Comparison of ENCODE assay signal across 1 cellular context in the genomic region with DNA sequence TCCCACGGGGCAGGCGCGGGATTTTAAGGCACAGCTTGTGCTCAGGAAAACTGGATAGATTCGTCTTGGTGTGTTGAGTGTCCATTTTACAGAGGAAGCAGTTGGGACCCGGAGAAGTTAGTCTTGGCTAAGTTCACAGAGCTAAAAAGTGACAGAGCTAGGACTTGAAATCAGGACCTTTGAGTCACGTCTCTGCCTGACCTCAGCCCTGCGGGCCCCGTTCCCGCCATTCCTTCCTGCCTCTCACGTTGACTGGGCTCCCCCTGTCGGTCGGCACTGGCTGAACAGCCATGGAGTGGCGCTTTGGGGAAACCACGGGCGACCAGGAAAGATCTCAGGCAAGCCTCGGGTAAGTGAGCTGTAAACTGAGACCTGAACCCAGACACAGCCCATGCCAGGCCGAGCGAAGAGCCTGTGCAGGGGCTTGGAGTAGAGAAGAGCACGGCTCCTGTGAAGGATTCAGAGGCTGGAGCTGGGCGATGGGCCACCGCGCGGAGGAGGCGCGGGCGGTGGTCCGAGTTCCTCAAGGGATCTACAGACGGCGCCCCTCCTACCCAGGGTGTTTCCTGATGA.
TF ChIP-seq lines count a peak whose summit lies in the region.

No MANE protein-coding gene starts in this region.

TF ChIP-seq in HepG2, 621 proteins besides CTCF, POLR2A, EP300 and RAD21 (continued from another document and continues in another):
- no peak for TF ChIP-seq SKIL (CRISPR knock-in tag; IDR thresholded peaks at IDR 0.05; ENCODE audit: borderline replicate concordance)
- no peak for TF ChIP-seq ZNF724P (CRISPR knock-in tag; IDR thresholded peaks at IDR 0.05; ENCODE audit: borderline replicate concordance)
- TF ChIP-seq MED8 (CRISPR knock-in tag; IDR thresholded peaks at IDR 0.05; ENCODE audit: insufficient replicate concordance): no peak
- TF ChIP-seq PHF5A (CRISPR knock-in tag; IDR thresholded peaks at IDR 0.05; ENCODE audit: low read depth, unreplicated experiment): no peak
- TF ChIP-seq TFE3 (CRISPR knock-in tag; IDR thresholded peaks at IDR 0.05): no peak
- TF ChIP-seq, protein P1, sequence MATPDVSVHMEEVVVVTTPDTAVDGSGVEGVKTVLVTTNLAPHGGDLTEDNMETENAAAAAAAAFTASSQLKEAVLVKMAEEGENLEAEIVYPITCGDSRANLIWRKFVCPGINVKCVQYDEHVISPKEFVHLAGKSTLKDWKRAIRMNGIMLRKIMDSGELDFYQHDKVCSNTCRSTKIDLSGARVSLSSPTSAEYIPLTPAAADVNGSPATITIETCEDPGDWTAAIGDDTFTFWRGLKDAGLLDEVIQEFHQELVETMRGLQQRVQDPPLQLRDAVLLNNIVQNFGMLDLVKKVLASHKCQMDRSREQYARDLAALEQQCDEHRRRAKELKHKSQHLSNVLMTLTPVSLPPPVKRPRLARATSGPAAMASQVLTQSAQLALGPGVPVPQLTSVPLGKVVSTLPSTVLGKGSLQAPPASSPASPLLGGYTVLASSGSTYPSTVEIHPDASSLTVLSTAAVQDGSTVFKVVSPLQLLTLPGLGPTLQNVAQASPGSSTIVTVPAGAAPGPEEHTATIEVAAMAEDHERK (CRISPR knock-in tag; IDR thresholded peaks at IDR 0.05; ENCODE audit: low read depth): no peak
- no peak for TF ChIP-seq NAIF1 (CRISPR knock-in tag; IDR thresholded peaks at IDR 0.05; ENCODE audit: borderline replicate concordance)
- TF ChIP-seq ZNF800 (CRISPR knock-in tag; IDR thresholded peaks at IDR 0.05): no peak
- TF ChIP-seq ZNF333 (CRISPR knock-in tag; IDR thresholded peaks at IDR 0.05; ENCODE audit: borderline replicate concordance): no peak
- no peak for TF ChIP-seq MTA3 (CRISPR knock-in tag; IDR thresholded peaks at IDR 0.05)
- peak; percentile 79 for TF ChIP-seq YY1 (IDR thresholded peaks at IDR 0.05; ENCODE audit: insufficient read depth, insufficient replicate concordance, low read depth, low read length)
- no peak for TF ChIP-seq ZNF441 (CRISPR knock-in tag; IDR thresholded peaks at IDR 0.05; ENCODE audit: borderline replicate concordance)
- TF ChIP-seq XBP1 (CRISPR knock-in tag; IDR thresholded peaks at IDR 0.05): no peak
- TF ChIP-seq SRSF1 (optimal IDR thresholded peaks at IDR 0.05; ENCODE audit: low read depth, low read length): no peak
- no peak for TF ChIP-seq BRD4 (CRISPR knock-in tag; IDR thresholded peaks at IDR 0.05)
- TF ChIP-seq ZNF318 (CRISPR knock-in tag; IDR thresholded peaks at IDR 0.05): no peak
- TF ChIP-seq ZNF253 (CRISPR knock-in tag; IDR thresholded peaks at IDR 0.05; ENCODE audit: borderline replicate concordance): no peak
- no peak for TF ChIP-seq ZNF207 (IDR thresholded peaks at IDR 0.05; ENCODE audit: borderline replicate concordance)
- TF ChIP-seq IKZF4 (CRISPR knock-in tag; IDR thresholded peaks at IDR 0.05; ENCODE audit: borderline replicate concordance, low read depth, not compliant biosample characterization): no peak
- no peak for TF ChIP-seq EHMT2 (IDR thresholded peaks at IDR 0.05; ENCODE audit: borderline replicate concordance, low read depth, low read length)
- no peak for TF ChIP-seq SRY (CRISPR knock-in tag; IDR thresholded peaks at IDR 0.05)
- TF ChIP-seq, protein P2, sequence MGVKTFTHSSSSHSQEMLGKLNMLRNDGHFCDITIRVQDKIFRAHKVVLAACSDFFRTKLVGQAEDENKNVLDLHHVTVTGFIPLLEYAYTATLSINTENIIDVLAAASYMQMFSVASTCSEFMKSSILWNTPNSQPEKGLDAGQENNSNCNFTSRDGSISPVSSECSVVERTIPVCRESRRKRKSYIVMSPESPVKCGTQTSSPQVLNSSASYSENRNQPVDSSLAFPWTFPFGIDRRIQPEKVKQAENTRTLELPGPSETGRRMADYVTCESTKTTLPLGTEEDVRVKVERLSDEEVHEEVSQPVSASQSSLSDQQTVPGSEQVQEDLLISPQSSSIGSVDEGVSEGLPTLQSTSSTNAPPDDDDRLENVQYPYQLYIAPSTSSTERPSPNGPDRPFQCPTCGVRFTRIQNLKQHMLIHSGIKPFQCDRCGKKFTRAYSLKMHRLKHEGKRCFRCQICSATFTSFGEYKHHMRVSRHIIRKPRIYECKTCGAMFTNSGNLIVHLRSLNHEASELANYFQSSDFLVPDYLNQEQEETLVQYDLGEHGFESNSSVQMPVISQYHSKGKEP (CRISPR knock-in tag; IDR thresholded peaks at IDR 0.05): no peak
- no peak for TF ChIP-seq HOXA5 (CRISPR knock-in tag; IDR thresholded peaks at IDR 0.05)
- TF ChIP-seq ZNF703 (CRISPR knock-in tag; IDR thresholded peaks at IDR 0.05; ENCODE audit: borderline replicate concordance): no peak
- no peak for TF ChIP-seq SP1 (IDR thresholded peaks at IDR 0.05)
- 0 out of 2 replicates have a peak, but pooled peaks have one; percentile 29 for TF ChIP-seq SP1 (CRISPR knock-in tag; IDR thresholded peaks at IDR 0.05)
- TF ChIP-seq HNF4G (IDR thresholded peaks at IDR 0.05; ENCODE audit: borderline replicate concordance, low read depth, low read length): no peak
- 0 out of 2 replicates have a peak, but pooled peaks have one; percentile 7 for TF ChIP-seq HNF4G (CRISPR knock-in tag; IDR thresholded peaks at IDR 0.05; ENCODE audit: borderline replicate concordance, low read depth)
- peak; percentile 51; the same call in 1 of the 2 replicates for TF ChIP-seq GATAD2A (CRISPR knock-in tag; IDR thresholded peaks at IDR 0.05)
- no peak for TF ChIP-seq IRF2 (CRISPR knock-in tag; IDR thresholded peaks at IDR 0.05)
- peak; percentile 53; the same call in 1 of the 2 replicates for TF ChIP-seq MYC (CRISPR knock-in tag; IDR thresholded peaks at IDR 0.05; ENCODE audit: borderline replicate concordance)
- TF ChIP-seq FOXK2 (IDR thresholded peaks at IDR 0.05): no peak
- TF ChIP-seq ZSCAN22 (CRISPR knock-in tag; IDR thresholded peaks at IDR 0.05): no peak
- no peak for TF ChIP-seq NONO (IDR thresholded peaks at IDR 0.05)
- 0 out of 2 replicates have a peak, but pooled peaks have one; percentile 15 for TF ChIP-seq NONO (CRISPR knock-in tag; conservative IDR thresholded peaks at IDR 0.05)
- no peak for TF ChIP-seq SPEN (CRISPR knock-in tag; IDR thresholded peaks at IDR 0.05; ENCODE audit: low read depth)
- TF ChIP-seq REL (CRISPR knock-in tag; conservative IDR thresholded peaks at IDR 0.05): no peak
- TF ChIP-seq ZNF18 (CRISPR knock-in tag; IDR thresholded peaks at IDR 0.05; ENCODE audit: insufficient replicate concordance): no peak
- TF ChIP-seq MAFF (IDR thresholded peaks at IDR 0.05; ENCODE audit: low read depth, low read length): no peak
- TF ChIP-seq ZNF749 (CRISPR knock-in tag; IDR thresholded peaks at IDR 0.05; ENCODE audit: borderline replicate concordance): no peak
- TF ChIP-seq SAFB2 (CRISPR knock-in tag; IDR thresholded peaks at IDR 0.05; ENCODE audit: borderline replicate concordance, low read depth): no peak
- TF ChIP-seq PAX8 (CRISPR knock-in tag; IDR thresholded peaks at IDR 0.05; ENCODE audit: borderline replicate concordance): no peak
- no peak for TF ChIP-seq ZBTB42 (CRISPR knock-in tag; IDR thresholded peaks at IDR 0.05)
- no peak for TF ChIP-seq TAF1 (CRISPR knock-in tag; IDR thresholded peaks at IDR 0.05)
